Comparison of ENCODE assay signal across 15 cellular contexts in genomic region chr2:101264360-101264939, GRCh38. TPM values are rescaled to one million over a fixed set of nuclear protein-coding genes. Genes with fewer than 3 reads are reported as not detected.
DNase-seq lines count a peak whose midpoint lies in the region; ATAC-seq and TF ChIP-seq lines count a peak whose summit lies in the region.
"Had no signal": no experiment of that assay in that cellular context is flagged by ENCODE, and none has a peak within 500 bp of the region (broad histone marks: within the 10 kb centered on the region; RNA-seq: fewer than 3 reads in every experiment).

No MANE protein-coding gene starts in this region.

- H3K9me3 Mint-ChIP-seq in activated naive CD4-positive, alpha-beta T cell treated with anti-CD3 and anti-CD28 coated beads, Interleukin-2, amount 50 U/mL, for 24 hours, result no peaks in the 10 kb centered on the region
- H3K9me3 Mint-ChIP-seq in WTC11, result no peaks in the 10 kb centered on the region
- H3K9me3 Mint-ChIP-seq in stimulated activated effector memory CD8-positive, alpha-beta T cell treated with anti-CD3 and anti-CD28 coated beads, Interleukin-12 subunit alpha, Interleukin-12 subunit beta, amount 100 ng/mL, for 72 hours, result no peaks in the 10 kb centered on the region
- no peaks in the 10 kb centered on the region for H3K9me3 Mint-ChIP-seq in effector memory CD8-positive, alpha-beta T cell

- CTCF ChIA-PET in WTC11 (lab: Charles Lee), result no interaction called here

- H3K27me3 ChIP-seq in heart left ventricle (no peaks in the 10 kb centered on the region), testis (no peaks in the 10 kb centered on the region)
- H3K27me3 ChIP-seq: dorsolateral prefrontal cortex, left lung had no signal

- ATAC-seq in WTC11 (no peak), heart left ventricle (peak; percentile 16 to 62 (median 44)), GM18519 (IDR thresholded peaks at IDR 0.05; ENCODE audit: low FRiP score, unreplicated experiment) (no peak)
- ATAC-seq in stimulated activated effector memory CD8-positive, alpha-beta T cell treated with anti-CD3 and anti-CD28 coated beads, Interleukin-12 subunit alpha, Interleukin-12 subunit beta, amount 100 ng/mL, for 72 hours, result peak; percentile 62
- ATAC-seq in effector memory CD8-positive, alpha-beta T cell (replicated peaks), result no peak
- ATAC-seq: esophagus mucosa, left lung had no signal

- peaks cover 0 to 97% (median 83%) of the 10 kb centered on the region in 9 donors for H3K36me3 ChIP-seq in heart left ventricle
- H3K36me3 ChIP-seq in testis (ENCODE audit: low read depth, missing control alignments), result no peaks in the 10 kb centered on the region

- no peak for TF ChIP-seq POLR2A in heart left ventricle (IDR thresholded peaks at IDR 0.05)
- no peak for TF ChIP-seq POLR2A in testis (IDR thresholded peaks at IDR 0.05)

- H3K4me3 ChIP-seq in heart left ventricle (no peak overlapping the region), testis (no peak overlapping the region)
- H3K4me3 ChIP-seq: dorsolateral prefrontal cortex, left lung had no signal

- peaks cover 52% of the 10 kb centered on the region for H3K4me1 Mint-ChIP-seq in activated naive CD4-positive, alpha-beta T cell treated with anti-CD3 and anti-CD28 coated beads, Interleukin-2, amount 50 U/mL, for 24 hours
- peaks cover 17% of the 10 kb centered on the region for H3K4me1 Mint-ChIP-seq in WTC11
- peaks cover 35% of the 10 kb centered on the region for H3K4me1 Mint-ChIP-seq in stimulated activated effector memory CD8-positive, alpha-beta T cell treated with anti-CD3 and anti-CD28 coated beads, Interleukin-12 subunit alpha, Interleukin-12 subunit beta, amount 100 ng/mL, for 72 hours
- peaks cover 5 to 13% of the 10 kb centered on the region in 2 donors for H3K4me1 Mint-ChIP-seq in effector memory CD8-positive, alpha-beta T cell (ENCODE audit: low read depth in 2 of 2)

- intact Hi-C loops in heart left ventricle (cut with DNase I) (no loop called here), testis (cut with DNase I; ENCODE audit: low total_unique reads) (no loop called here)

- peaks cover 10% of the 10 kb centered on the region for H3K36me3 Mint-ChIP-seq in activated naive CD4-positive, alpha-beta T cell treated with anti-CD3 and anti-CD28 coated beads, Interleukin-2, amount 50 U/mL, for 24 hours
- H3K36me3 Mint-ChIP-seq in WTC11, result peaks cover 66% of the 10 kb centered on the region
- H3K36me3 Mint-ChIP-seq in stimulated activated effector memory CD8-positive, alpha-beta T cell treated with anti-CD3 and anti-CD28 coated beads, Interleukin-12 subunit alpha, Interleukin-12 subunit beta, amount 100 ng/mL, for 72 hours, result peaks cover 100% of the 10 kb centered on the region
- peaks cover 86% of the 10 kb centered on the region for H3K36me3 Mint-ChIP-seq in effector memory CD8-positive, alpha-beta T cell (ENCODE audit: insufficient read depth)

- peaks cover 0 to 47% (median 14%) of the 10 kb centered on the region in 12 donors for H3K4me1 ChIP-seq in heart left ventricle
- H3K4me1 ChIP-seq in testis, result no peaks in the 10 kb centered on the region

- no peak for DNase-seq in activated naive CD4-positive, alpha-beta T cell treated with anti-CD3 and anti-CD28 coated beads, Interleukin-2, amount 50 U/mL, for 16 hours
- no peak for DNase-seq in WTC11 (ENCODE audit: low spot score)
- DNase-seq in heart left ventricle, result peak in 2 of 5 donors; percentile 40 to 42
- DNase-seq in stimulated activated effector memory CD8-positive, alpha-beta T cell treated with anti-CD3 and anti-CD28 coated beads, Interleukin-12 subunit alpha, Interleukin-12 subunit beta, amount 100 ng/mL, for 72 hours (ENCODE audit: low spot score in 2 of 2), result no peak
- DNase-seq in effector memory CD8-positive, alpha-beta T cell, result no peak
- no peak for DNase-seq in testis
- DNase-seq: dorsolateral prefrontal cortex; left lung; NCI-H1694; NCI-H446; stimulated activated CD4-positive, alpha-beta T cell treated with anti-CD3 and anti-CD28 coated beads, Interleukin-1b, Interleukin-23, amount 100 ng/mL, for 48 hours; WERI-Rb-1 had no signal

- H3K27me3 Mint-ChIP-seq in activated naive CD4-positive, alpha-beta T cell treated with anti-CD3 and anti-CD28 coated beads, Interleukin-2, amount 50 U/mL, for 24 hours, result no peaks in the 10 kb centered on the region
- H3K27me3 Mint-ChIP-seq in WTC11 (ENCODE audit: low read depth), result no peaks in the 10 kb centered on the region
- no peaks in the 10 kb centered on the region for H3K27me3 Mint-ChIP-seq in effector memory CD8-positive, alpha-beta T cell

- WGBS in heart left ventricle, 4 donors, result 60 to 73% (median 64%) methylated on average over 13 of the region's 13 CpGs
- 92 to 93% methylated on average over 13 of the region's 13 CpGs for WGBS in testis, 2 donors

- TF ChIP-seq CTCF in WTC11 (IDR thresholded peaks at IDR 0.05) (no peak), heart left ventricle (IDR thresholded peaks at IDR 0.05) (no peak), testis (IDR thresholded peaks at IDR 0.05) (no peak)

- H3K9me3 ChIP-seq in heart left ventricle, result no peaks in the 10 kb centered on the region
- H3K9me3 ChIP-seq in testis, result no peaks in the 10 kb centered on the region
- H3K9me3 ChIP-seq: left lung had no signal

- POLR2A ChIA-PET in WTC11 (lab: Charles Lee), result no interaction called here

- H3K27ac ChIP-seq in heart left ventricle (peak overlapping the region in 10 of 12 donors; percentile 2 to 62 (median 40)), testis (no peak overlapping the region)
- H3K27ac ChIP-seq: left lung, WERI-Rb-1 had no signal

- H3K4me3 Mint-ChIP-seq in activated naive CD4-positive, alpha-beta T cell treated with anti-CD3 and anti-CD28 coated beads, Interleukin-2, amount 50 U/mL, for 24 hours, result no peak overlapping the region
- H3K4me3 Mint-ChIP-seq in WTC11, result no peak overlapping the region
- H3K4me3 Mint-ChIP-seq in stimulated activated effector memory CD8-positive, alpha-beta T cell treated with anti-CD3 and anti-CD28 coated beads, Interleukin-12 subunit alpha, Interleukin-12 subunit beta, amount 100 ng/mL, for 72 hours, result no peak overlapping the region
- no peak overlapping the region for H3K4me3 Mint-ChIP-seq in effector memory CD8-positive, alpha-beta T cell

- H3K27ac Mint-ChIP-seq in activated naive CD4-positive, alpha-beta T cell treated with anti-CD3 and anti-CD28 coated beads, Interleukin-2, amount 50 U/mL, for 24 hours, result peak overlapping the region; percentile 30
- H3K27ac Mint-ChIP-seq in WTC11, result peak overlapping the region; percentile 57
- H3K27ac Mint-ChIP-seq in stimulated activated effector memory CD8-positive, alpha-beta T cell treated with anti-CD3 and anti-CD28 coated beads, Interleukin-12 subunit alpha, Interleukin-12 subunit beta, amount 100 ng/mL, for 72 hours, result peak overlapping the region; percentile 24
- H3K27ac Mint-ChIP-seq in effector memory CD8-positive, alpha-beta T cell, result peak overlapping the region in 1 of 2 donors; percentile 88

TF ChIP-seq in WTC11, 78 proteins besides CTCF, POLR2A, EP300 and RAD21 (continues in another document):
- no peak for TF ChIP-seq NFE2L1 (CRISPR knock-in tag; IDR thresholded peaks at IDR 0.05)
- TF ChIP-seq ZBTB21 (CRISPR knock-in tag; IDR thresholded peaks at IDR 0.05; ENCODE audit: borderline replicate concordance), result no peak
- no peak for TF ChIP-seq RELA (CRISPR knock-in tag; IDR thresholded peaks at IDR 0.05; ENCODE audit: borderline replicate concordance)
- no peak for TF ChIP-seq STAT6 (CRISPR knock-in tag; conservative IDR thresholded peaks at IDR 0.05; ENCODE audit: low read depth)
- TF ChIP-seq PREB (CRISPR knock-in tag; IDR thresholded peaks at IDR 0.05; ENCODE audit: borderline replicate concordance), result no peak
- no peak for TF ChIP-seq TEAD1 (CRISPR knock-in tag; IDR thresholded peaks at IDR 0.05)
- TF ChIP-seq NFYB (CRISPR knock-in tag; conservative IDR thresholded peaks at IDR 0.05; ENCODE audit: low read depth), result no peak
- TF ChIP-seq SMAD4 (CRISPR knock-in tag; IDR thresholded peaks at IDR 0.05), result no peak
- TF ChIP-seq JUN (CRISPR knock-in tag; IDR thresholded peaks at IDR 0.05), result no peak
- TF ChIP-seq CBFB (CRISPR knock-in tag; IDR thresholded peaks at IDR 0.05; ENCODE audit: low read depth), result no peak
- TF ChIP-seq ZNF423 (CRISPR knock-in tag; IDR thresholded peaks at IDR 0.05), result no peak

RNA-seq across cellular contexts. Expression of gene CNOT11, which starts 11.8 kb away (rescaled TPM):
- total RNA-seq in WTC11 (2021) (47.4 to 54.0 TPM (median 48.9 TPM) in 3 replicates), heart left ventricle (10 to 100 TPM; 31.4 to 62.5 (median 44.1) TPM), testis (10 to 100 TPM; 43.7 to 45.7 TPM)
- polyA plus RNA-seq in heart left ventricle (10 to 100 TPM; 14.0 to 28.9 TPM), testis (ENCODE audit: insufficient read depth, low read depth, low replicate concordance) (81.1 TPM)

RNA-seq across cellular contexts. Expression of gene RNF149, which starts 44.1 kb away (rescaled TPM):
- total RNA-seq in WTC11 (2021), result 25.6 to 30.0 TPM (median 28.4 TPM) in 3 replicates
- total RNA-seq in heart left ventricle, result 10 to 100 TPM; 10.9 to 46.1 (median 15.8) TPM
- 10 to 100 TPM; 14.7 to 20.6 TPM for polyA plus RNA-seq in heart left ventricle
- total RNA-seq in testis, result 100 to 1,000 TPM in 1 of 2 donors, 10 to 100 TPM in 1; 95.0 to 107 TPM
- 58.0 TPM for polyA plus RNA-seq in testis (ENCODE audit: insufficient read depth, low read depth, low replicate concordance)

Comparison
In these comparisons a context has a peak if more than half of its experiments do, and no peak if none do; other contexts are left out.
1. ATAC-seq: peak in heart left ventricle (4 of 4) and stimulated activated effector memory CD8-positive, alpha-beta T cell treated with anti-CD3 and anti-CD28 coated beads, Interleukin-12 subunit alpha, Interleukin-12 subunit beta, amount 100 ng/mL, for 72 hours (single experiment); none in WTC11 (single experiment), effector memory CD8-positive, alpha-beta T cell (single experiment) and GM18519 (single experiment).
2. H3K27ac ChIP-seq: peak in heart left ventricle (10 of 12); none in testis (0 of 2).